ENCODE assay signal across 1 cellular context in genomic region chr22:50525104-50525958, GRCh38.
TF ChIP-seq lines count a peak whose summit lies in the region.

TSS of gene SCO2 (minus strand) at chr22:50525598. CDS start at chr22:50524411, 1,187 bp downstream.

TF ChIP-seq in HepG2, 621 proteins besides CTCF, POLR2A, EP300 and RAD21 (continued from another document and continues in another):
- TF ChIP-seq NONO (IDR thresholded peaks at IDR 0.05) (no peak), NONO (CRISPR knock-in tag; conservative IDR thresholded peaks at IDR 0.05) (peak; percentile 72), AKAP8 (CRISPR knock-in tag; IDR thresholded peaks at IDR 0.05) (peak; percentile 27; the same call in 1 of the 2 replicates), NFIC (IDR thresholded peaks at IDR 0.05; ENCODE audit: low read length) (no peak), TIGD3 (CRISPR knock-in tag; IDR thresholded peaks at IDR 0.05; ENCODE audit: borderline replicate concordance) (no peak), NKX3-1 (CRISPR knock-in tag; IDR thresholded peaks at IDR 0.05) (peak; percentile 27; the same call in 1 of the 2 replicates), ZNF234 (CRISPR knock-in tag; conservative IDR thresholded peaks at IDR 0.05) (peak; percentile 95), HNF1A (IDR thresholded peaks at IDR 0.05; ENCODE audit: low read depth) (no peak), HNF1A (CRISPR knock-in tag; IDR thresholded peaks at IDR 0.05; ENCODE audit: borderline replicate concordance) (no peak; the same call in 1 of the 2 replicates), MED8 (CRISPR knock-in tag; IDR thresholded peaks at IDR 0.05; ENCODE audit: insufficient replicate concordance) (peak; percentile 62), HNRNPL (IDR thresholded peaks at IDR 0.05; ENCODE audit: low read depth, low read length) (no peak), HOMEZ (CRISPR knock-in tag; IDR thresholded peaks at IDR 0.05; ENCODE audit: low read depth) (peak; percentile 38; the same call in 1 of the 2 replicates), ZNF780A (CRISPR knock-in tag; IDR thresholded peaks at IDR 0.05) (no peak; the same call in 1 of the 2 replicates), RFXAP (CRISPR knock-in tag; IDR thresholded peaks at IDR 0.05; ENCODE audit: borderline replicate concordance) (0 out of 2 replicates have a peak, but pooled peaks have one; percentile 14), HOXA9 (CRISPR knock-in tag; IDR thresholded peaks at IDR 0.05; ENCODE audit: borderline replicate concordance) (0 out of 2 replicates have a peak, but pooled peaks have one; percentile 41), ZNF83 (CRISPR knock-in tag; IDR thresholded peaks at IDR 0.05; ENCODE audit: borderline replicate concordance) (no peak; the same call in 1 of the 2 replicates), SNAPC5 (CRISPR knock-in tag; IDR thresholded peaks at IDR 0.05; ENCODE audit: borderline replicate concordance) (peak; percentile 47; the same call in 1 of the 2 replicates), BRF2 (CRISPR knock-in tag; IDR thresholded peaks at IDR 0.05) (peak; percentile 56), HDAC2 (CRISPR knock-in tag; IDR thresholded peaks at IDR 0.05) (peak; percentile 20; the same call in 1 of the 2 replicates), ZNF770 (CRISPR knock-in tag; IDR thresholded peaks at IDR 0.05) (peak; percentile 87), FOXC1 (CRISPR knock-in tag; IDR thresholded peaks at IDR 0.05; ENCODE audit: borderline replicate concordance) (peak; percentile 47; the same call in 1 of the 2 replicates), SRF (IDR thresholded peaks at IDR 0.05; ENCODE audit: low read depth, low read length) (no peak), MIXL1 (CRISPR knock-in tag; IDR thresholded peaks at IDR 0.05) (peak; percentile 37; the same call in 1 of the 2 replicates), KMT2A (CRISPR knock-in tag; IDR thresholded peaks at IDR 0.05) (peak; percentile 49; the same call in 1 of the 2 replicates), SIN3A (IDR thresholded peaks at IDR 0.05; ENCODE audit: borderline replicate concordance, low read depth, low read length) (0 out of 2 replicates have a peak, but pooled peaks have one; percentile 67), ELF3 (CRISPR knock-in tag; IDR thresholded peaks at IDR 0.05) (peak; percentile 38; the same call in 1 of the 2 replicates), PAF1 (CRISPR knock-in tag; IDR thresholded peaks at IDR 0.05) (no peak), LRRFIP1 (CRISPR knock-in tag; conservative IDR thresholded peaks at IDR 0.05) (no peak), EEA1 (CRISPR knock-in tag; IDR thresholded peaks at IDR 0.05; ENCODE audit: borderline replicate concordance) (0 out of 2 replicates have a peak, but pooled peaks have one; percentile 49), ZNF605 (CRISPR knock-in tag; IDR thresholded peaks at IDR 0.05) (peak; percentile 60; the same call in 1 of the 2 replicates), CREBL2 (CRISPR knock-in tag; IDR thresholded peaks at IDR 0.05; ENCODE audit: borderline replicate concordance) (no peak), ZNF556 (CRISPR knock-in tag; IDR thresholded peaks at IDR 0.05; ENCODE audit: borderline replicate concordance) (peak; percentile 26; the same call in 1 of the 2 replicates), HCFC1 (IDR thresholded peaks at IDR 0.05; ENCODE audit: low read depth, low read length) (peak; percentile 34; the same call in 1 of the 2 replicates), DMAP1 (CRISPR knock-in tag; IDR thresholded peaks at IDR 0.05) (peak; percentile 87), ZNF709 (CRISPR knock-in tag; IDR thresholded peaks at IDR 0.05) (peak; percentile 33; the same call in 1 of the 2 replicates), ZNF761 (CRISPR knock-in tag; conservative IDR thresholded peaks at IDR 0.05) (peak; percentile 63), ATF4 (CRISPR knock-in tag; IDR thresholded peaks at IDR 0.05) (peak in 1 of 2 experiments; percentile 4; a peak in 1 of 4 replicates), HES4 (CRISPR knock-in tag; IDR thresholded peaks at IDR 0.05; ENCODE audit: borderline replicate concordance) (peak; percentile 80; the same call in 1 of the 2 replicates), NR1H2 (CRISPR knock-in tag; IDR thresholded peaks at IDR 0.05; ENCODE audit: borderline replicate concordance, low read depth) (no peak), ZBTB26 (CRISPR knock-in tag; IDR thresholded peaks at IDR 0.05; ENCODE audit: borderline replicate concordance) (peak; percentile 56; the same call in 1 of the 2 replicates), JUN (CRISPR knock-in tag; IDR thresholded peaks at IDR 0.05) (no peak), SRSF4 (IDR thresholded peaks at IDR 0.05; ENCODE audit: low read depth, low read length, poor library complexity, severe bottlenecking) (peak; percentile 92), ZSCAN22 (CRISPR knock-in tag; IDR thresholded peaks at IDR 0.05) (0 out of 2 replicates have a peak, but pooled peaks have one; percentile 39), DMTF1 (CRISPR knock-in tag; IDR thresholded peaks at IDR 0.05) (no peak), BHLHE40 (IDR thresholded peaks at IDR 0.05; ENCODE audit: low read length) (peak; percentile 81)
